Comparison of ENCODE assay signal across 15 cellular contexts in the genomic region with DNA sequence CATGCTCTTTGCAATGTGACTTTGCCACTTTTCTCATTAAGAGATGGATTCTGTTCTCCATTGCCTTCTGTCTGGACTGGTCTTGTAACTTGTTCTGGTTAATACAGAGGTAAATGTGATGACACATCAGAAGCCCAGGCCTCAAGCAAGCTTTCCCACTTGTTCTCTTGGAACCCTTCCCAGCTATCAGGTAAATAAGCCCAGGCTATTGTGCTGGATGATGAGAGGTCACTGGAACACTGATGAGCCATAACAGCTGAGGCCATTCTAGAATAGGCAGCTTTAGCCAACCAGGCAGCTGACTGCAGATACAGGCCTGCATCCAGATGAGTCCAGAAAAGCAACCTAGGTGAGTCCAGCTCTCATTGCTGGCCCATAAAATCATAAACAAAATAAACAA.
DNase-seq lines count a peak whose midpoint lies in the region; ATAC-seq and TF ChIP-seq lines count a peak whose summit lies in the region.
"Had no signal": no experiment of that assay in that cellular context is flagged by ENCODE, and none has a peak within 500 bp of the region (broad histone marks: within the 10 kb centered on the region; RNA-seq: fewer than 3 reads in every experiment).

No MANE protein-coding gene starts in this region.

- no peak for ATAC-seq in HG02884 (IDR thresholded peaks at IDR 0.05; ENCODE audit: unreplicated experiment)
- ATAC-seq: SK-N-SH treated with all-trans-retinoic acid at 6 μM for 48 hours had no signal

- no peak overlapping the region for H2AFZ ChIP-seq in smooth muscle cell (ENCODE audit: low read depth)
- H2AFZ ChIP-seq: neural progenitor cell had no signal

- H3K27me3 ChIP-seq in smooth muscle cell (ENCODE audit: low read depth) = no peaks in the 10 kb centered on the region
- H3K27me3 ChIP-seq: neural progenitor cell had no signal

- no peaks in the 10 kb centered on the region for H4K20me1 ChIP-seq in smooth muscle cell (ENCODE audit: low read depth)

- H3K9ac ChIP-seq in smooth muscle cell (ENCODE audit: low read depth) = no peak overlapping the region
- H3K9ac ChIP-seq: KMS-11, neural progenitor cell had no signal

- no peaks in the 10 kb centered on the region for H3F3A ChIP-seq in smooth muscle cell (ENCODE audit: low read depth)

- no peak overlapping the region for H3K4me2 ChIP-seq in smooth muscle cell
- H3K4me2 ChIP-seq: KMS-11, neural progenitor cell had no signal

- H3K9me3 ChIP-seq in smooth muscle cell (replicated peaks; ENCODE audit: low read depth) = no peaks in the 10 kb centered on the region

- H3K4me3 ChIP-seq in fibroblast of the aortic adventitia (ENCODE audit: low read depth, low read length) = no peak overlapping the region
- H3K4me3 ChIP-seq in smooth muscle cell = no peak overlapping the region
- H3K4me3 ChIP-seq: neural progenitor cell had no signal

- H3K79me2 ChIP-seq in smooth muscle cell (ENCODE audit: low read depth) = no peaks in the 10 kb centered on the region

- H3K36me3 ChIP-seq in smooth muscle cell (ENCODE audit: low read depth) = no peaks in the 10 kb centered on the region
- H3K36me3 ChIP-seq: neural progenitor cell had no signal

- no peak overlapping the region for H3K27ac ChIP-seq in RWPE1
- no peak overlapping the region for H3K27ac ChIP-seq in smooth muscle cell (ENCODE audit: low read depth)
- H3K27ac ChIP-seq: KMS-11, neural progenitor cell had no signal

- TF ChIP-seq CTCF in RWPE1 (conservative IDR thresholded peaks at IDR 0.05; ENCODE audit: low read depth) (no peak), fibroblast of the aortic adventitia (IDR thresholded peaks at IDR 0.05; ENCODE audit: insufficient read depth, low read length) (no peak), smooth muscle cell (IDR thresholded peaks at IDR 0.05; ENCODE audit: borderline replicate concordance, insufficient read depth, poor library complexity, severe bottlenecking) (no peak)

- DNase-seq in COLO668 (lab: John Stamatoyannopoulos, UW; ENCODE audit: unreplicated experiment) (peak; percentile 16), NCI-H1092 (lab: John Stamatoyannopoulos, UW) (peak; percentile 76), RWPE1 (ENCODE audit: low spot score) (peak; percentile 66), fibroblast of the aortic adventitia (ENCODE audit: low read depth) (peak; percentile 13), smooth muscle cell (lab: John Stamatoyannopoulos, UW; ENCODE audit: unreplicated experiment) (no peak), globus pallidus (ENCODE audit: low spot score) (no peak)
- no peak for DNase-seq in activated CD8-positive, alpha-beta memory T cell treated with anti-CD3 and anti-CD28 coated beads, Interleukin-2, amount 50 U/mL, for 48 hours
- DNase-seq: ACHN; anterior cingulate cortex; CD4-positive, alpha-beta memory T cell; stimulated activated CD4-positive, alpha-beta T cell treated with anti-CD3 and anti-CD28 coated beads, Interleukin-4, amount 100 ng/mL, for 24 hours had no signal

- no peaks in the 10 kb centered on the region for H3K4me1 ChIP-seq in smooth muscle cell (ENCODE audit: low read depth)
- H3K4me1 ChIP-seq: neural progenitor cell had no signal

- CTCF ChIA-PET in RWPE1 (lab: Yijun Ruan, JAX) = no interaction called here

- POLR2A ChIA-PET in RWPE1 (lab: Yijun Ruan, JAX; ENCODE audit: low non-redundant PET) = no interaction called here

Comparison
In these comparisons a context has a peak if more than half of its experiments do, and no peak if none do; other contexts are left out.
1. DNase-seq: peak in COLO668 (single experiment), NCI-H1092 (single experiment), RWPE1 (single experiment) and fibroblast of the aortic adventitia (single experiment); none in smooth muscle cell (single experiment), activated CD8-positive, alpha-beta memory T cell treated with anti-CD3 and anti-CD28 coated beads, Interleukin-2, amount 50 U/mL, for 48 hours (single experiment) and globus pallidus (single experiment).